Comparison of ENCODE assay signal across 33 cellular contexts in genomic region chr5:24998641-24999040, GRCh38.
"Had no signal": no experiment of that assay in that cellular context is flagged by ENCODE, and none has a peak within 500 bp of the region (broad histone marks: within the 10 kb centered on the region; RNA-seq: fewer than 3 reads in every experiment).

No MANE protein-coding gene starts in this region.

- FAIRE-seq: RCC 7860 had no signal

- H3K9me3 ChIP-seq: SJCRH30 had no signal

- ATAC-seq: Panc1, Right ventricle myocardium inferior, T-cell had no signal

- H3K27ac ChIP-seq: PC-9, RWPE1, SJCRH30, SK-N-MC had no signal

- H2AFZ ChIP-seq: PC-9 had no signal

- H3K4me2 ChIP-seq: PC-9 had no signal

- H3K27me3 ChIP-seq: MG63, SJCRH30 had no signal

- H3K4me1 ChIP-seq: SJCRH30 had no signal

- H3K4me3 ChIP-seq: MG63, PC-9, SJCRH30, SK-N-MC had no signal

- H3K36me3 ChIP-seq: MG63, SJCRH30 had no signal

- DNase-seq: Kasumi-1, MG63, NCI-H1048, NCI-H1092 treated with DMSO at 0.1 percent for 48 hours, NCI-H1105 treated with DMSO at 0.1 percent for 48 hours, NCI-H1417, NCI-H1436, NCI-H146, NCI-H1694, NCI-H187, NCI-H1930, NCI-H2029 treated with DMSO at 0.1 percent for 48 hours, NCI-H2081 treated with DMSO at 0.1 percent for 48 hours, NCI-H2107, NCI-H2171, NCI-H226, NCI-H446 treated with DMSO at 0.1 percent for 48 hours, NCI-H510A, NCI-H524, NCI-H526, NCI-H69, NCI-H748 treated with DMSO at 0.1 percent for 48 hours, NCI-H82, PC-9, SHP77, SIG-M5, SJCRH30, T-cell had no signal
